10 cellular contexts compared by ENCODE assay signal in the genomic region with DNA sequence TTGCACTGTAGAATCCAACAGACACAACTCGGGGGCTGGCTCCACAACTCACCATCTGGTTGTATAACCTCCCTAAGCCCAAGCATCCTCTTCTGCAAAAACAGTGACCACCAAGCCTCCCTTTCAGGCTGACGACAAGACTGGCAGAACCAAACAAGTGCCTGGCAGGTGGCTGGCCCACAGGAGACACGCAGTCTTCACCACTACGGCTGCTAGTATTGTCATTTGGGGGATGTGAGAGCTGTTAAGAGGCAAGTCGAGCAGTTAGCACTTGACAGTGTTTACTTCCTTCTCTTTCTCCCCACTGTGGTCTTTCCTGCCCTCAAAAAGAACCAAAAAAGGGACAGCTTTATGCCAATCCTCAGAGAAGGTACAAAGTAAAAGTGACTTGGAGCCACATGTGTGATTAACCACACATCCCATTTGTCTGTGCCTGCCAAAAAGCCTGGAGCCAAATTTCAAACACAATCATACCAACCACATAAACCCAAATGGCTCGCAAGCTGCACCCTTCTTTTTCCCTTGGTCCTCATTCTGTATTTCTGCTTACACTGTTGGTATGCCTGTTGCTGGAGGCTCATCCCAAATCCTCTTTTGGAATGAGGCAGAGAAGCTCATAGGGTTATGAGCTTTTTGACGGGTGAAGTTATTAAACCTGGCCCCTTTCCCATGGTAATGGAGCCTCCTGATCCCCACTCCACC.
DNase-seq lines count a peak whose midpoint lies in the region; ATAC-seq and TF ChIP-seq lines count a peak whose summit lies in the region.
"Had no signal": no experiment of that assay in that cellular context is flagged by ENCODE, and none has a peak within 500 bp of the region (broad histone marks: within the 10 kb centered on the region; RNA-seq: fewer than 3 reads in every experiment).

No MANE protein-coding gene starts in this region.

- WGBS in prostate gland: 39% methylated on average over 7 of the region's 7 CpGs

- no peak for TF ChIP-seq CTCF in epithelial cell of esophagus (IDR thresholded peaks at IDR 0.05; ENCODE audit: insufficient read depth, low read depth, low read length, missing control alignments)
- no peak for TF ChIP-seq CTCF in prostate gland (IDR thresholded peaks at IDR 0.05)

- H3K4me1 ChIP-seq in prostate gland (replicated peaks): peaks cover 7% of the 10 kb centered on the region

- TF ChIP-seq POLR2A in prostate gland (IDR thresholded peaks at IDR 0.05): no peak

- H3K9me3 ChIP-seq in prostate gland: no peaks in the 10 kb centered on the region

- no peaks in the 10 kb centered on the region for H3K36me3 ChIP-seq in prostate gland

- H3K4me3 ChIP-seq in epithelial cell of esophagus (ENCODE audit: low read length) (no peak overlapping the region), prostate gland (no peak overlapping the region)

- peak overlapping the region; percentile 30 to 53 for H3K27ac ChIP-seq in prostate gland

- intact Hi-C loops in prostate gland (cut with DNase I): no loop called here

- peak; percentile 57 for DNase-seq in EH (ENCODE audit: low read depth)
- DNase-seq in NCI-H2029 (lab: John Stamatoyannopoulos, UW): peak; percentile 52
- peak; percentile 18 for DNase-seq in epithelial cell of esophagus (ENCODE audit: low read depth)
- no peak for DNase-seq in prostate gland (ENCODE audit: low spot score)
- no peak for DNase-seq in NCI-H187 (lab: John Stamatoyannopoulos, UW)
- DNase-seq: T-helper 9 cell had no signal

- ATAC-seq in HG02885 (IDR thresholded peaks at IDR 0.05; ENCODE audit: poor library complexity, unreplicated experiment) (no peak), HG03175 (IDR thresholded peaks at IDR 0.05; ENCODE audit: unreplicated experiment) (no peak), GM21825 (IDR thresholded peaks at IDR 0.05; ENCODE audit: unreplicated experiment) (no peak)
- ATAC-seq: stimulated activated memory B cell treated with anti-CD40 and anti-IgM and Interleukin-4, amounts not matched to agents 10 μg/mL and 1 μg/mL and 100 μg/mL, for 72 hours had no signal

- no peaks in the 10 kb centered on the region for H3K27me3 ChIP-seq in prostate gland (replicated peaks; ENCODE audit: insufficient read depth)

Comparison
In these comparisons a context has a peak if more than half of its experiments do, and no peak if none do; other contexts are left out.
1. DNase-seq: peak in EH (single experiment), NCI-H2029 (single experiment) and epithelial cell of esophagus (single experiment); none in prostate gland (single experiment) and NCI-H187 (0 of 2).